Comparison of ENCODE assay signal across 9 cellular contexts in genomic region chr3:15634671-15635661, GRCh38. TPM values are rescaled to one million over a fixed set of nuclear protein-coding genes. Genes with fewer than 3 reads are reported as not detected.
DNase-seq lines count a peak whose midpoint lies in the region; ATAC-seq and TF ChIP-seq lines count a peak whose summit lies in the region.
"Had no signal": no experiment of that assay in that cellular context is flagged by ENCODE, and none has a peak within 500 bp of the region (broad histone marks: within the 10 kb centered on the region; RNA-seq: fewer than 3 reads in every experiment).

No MANE protein-coding gene starts in this region.

- H3K9me3 ChIP-seq in adipocyte (ENCODE audit: control insufficient read depth, low read length) (no peaks in the 10 kb centered on the region), right atrium auricular region (no peaks in the 10 kb centered on the region), neuronal stem cell (replicated peaks in 1 of 2; ENCODE audit: control insufficient read depth in 2 of 2, insufficient read depth in 1 of 2, low read depth in 1 of 2, low read length in 2 of 2) (no peaks in the 10 kb centered on the region), OCI-LY7 (ENCODE audit: low read length) (no peaks in the 10 kb centered on the region), right lobe of liver (no peaks in the 10 kb centered on the region)
- H3K9me3 ChIP-seq: neutrophil had no signal

- CTCF ChIA-PET in OCI-LY7 (lab: Charles Lee; ENCODE audit: unreplicated experiment), result no interaction called here

- H3K4me3 ChIP-seq in adipocyte (ENCODE audit: low read length), result peak overlapping the region; percentile 60
- H3K4me3 ChIP-seq in right atrium auricular region, result no peak overlapping the region
- H3K4me3 ChIP-seq in skin epidermis, result no peak overlapping the region
- H3K4me3 ChIP-seq in neuronal stem cell (ENCODE audit: low read length in 2 of 2), result no peak overlapping the region
- H3K4me3 ChIP-seq in OCI-LY7 (ENCODE audit: low read depth, low read length, poor library complexity, severe bottlenecking), result no peak overlapping the region
- no peak overlapping the region for H3K4me3 ChIP-seq in right lobe of liver

- H3K14ac ChIP-seq in neuronal stem cell (ENCODE audit: low read length), result no peak overlapping the region

- H3K9ac ChIP-seq in adipocyte (ENCODE audit: low read length) (peak overlapping the region; percentile 80), neuronal stem cell (ENCODE audit: low read depth, low read length, poor library complexity) (no peak overlapping the region)

- no peak overlapping the region for H3K18ac ChIP-seq in neuronal stem cell (ENCODE audit: low read length)

- H3K23ac ChIP-seq in neuronal stem cell (ENCODE audit: low read depth, low read length, poor library complexity), result no peak overlapping the region

- TF ChIP-seq POLR2A in right lobe of liver (IDR thresholded peaks at IDR 0.05), result no peak

- H3K79me2 ChIP-seq in OCI-LY7 (ENCODE audit: insufficient read depth, low read depth, low read length), result no peaks in the 10 kb centered on the region

- no peaks in the 10 kb centered on the region for H4K20me1 ChIP-seq in OCI-LY7 (ENCODE audit: insufficient read depth, low read length)

- H3K27ac ChIP-seq in right atrium auricular region (peak overlapping the region; percentile 18 to 32), skin epidermis (peak overlapping the region in 20 of 21 experiments; percentile 51 to 91 (median 74)), neuronal stem cell (replicated peaks; ENCODE audit: low read length) (no peak overlapping the region), OCI-LY7 (ENCODE audit: low read depth, low read length, poor library complexity, severe bottlenecking) (no peak overlapping the region), right lobe of liver (peak overlapping the region in 1 of 3 donors; percentile 13)

- H3K4me2 ChIP-seq in neuronal stem cell (ENCODE audit: insufficient read depth, low read length, poor library complexity, severe bottlenecking) (no peak overlapping the region), OCI-LY7 (ENCODE audit: low read length) (no peak overlapping the region)

- intact Hi-C loops in OCI-LY7 (cut with micrococcal nuclease; ENCODE audit: unreplicated experiment) (loop anchor here (5.0 to 10.0 kb wide), 3 partner anchors 320 to 612 kb away; no protein-coding TSS in a partner anchor), right lobe of liver (cut with DNase I) (loop anchor here in 1 of 2 donors (10.0 kb wide), 1 partner anchor 610 kb away; no protein-coding TSS in a partner anchor)

- H4K91ac ChIP-seq in neuronal stem cell (ENCODE audit: low read depth, low read length, poor library complexity), result no peak overlapping the region

- ATAC-seq in right lobe of liver, result no peak

- peaks cover 53% of the 10 kb centered on the region for H3K4me1 ChIP-seq in adipocyte (ENCODE audit: control insufficient read depth, insufficient read depth, low read length)
- H3K4me1 ChIP-seq in right atrium auricular region, result peaks cover 0 to 45% of the 10 kb centered on the region in 2 donors
- peaks cover 2 to 17% of the 10 kb centered on the region in 2 donors for H3K4me1 ChIP-seq in neuronal stem cell (ENCODE audit: control insufficient read depth in 2 of 2, insufficient read depth in 1 of 2, low read depth in 1 of 2, low read length in 2 of 2)
- peaks cover 7% of the 10 kb centered on the region for H3K4me1 ChIP-seq in OCI-LY7 (ENCODE audit: insufficient read depth, low read length, poor library complexity, severe bottlenecking)
- peaks cover 0 to 20% (median 7%) of the 10 kb centered on the region in 4 donors for H3K4me1 ChIP-seq in right lobe of liver

- H3K27me3 ChIP-seq in adipocyte (replicated peaks; ENCODE audit: control insufficient read depth, insufficient read depth, low read length) (no peaks in the 10 kb centered on the region), right atrium auricular region (no peaks in the 10 kb centered on the region), neuronal stem cell (ENCODE audit: control insufficient read depth in 3 of 3, insufficient read depth in 3 of 3, low read depth in 1 of 3, low read length in 3 of 3) (no peaks in the 10 kb centered on the region), right lobe of liver (no peaks in the 10 kb centered on the region)
- H3K27me3 ChIP-seq: neutrophil had no signal

- H2BK5ac ChIP-seq in neuronal stem cell (ENCODE audit: low read length), result no peak overlapping the region

- H2BK15ac ChIP-seq in neuronal stem cell (ENCODE audit: low read length), result no peak overlapping the region

- no peak overlapping the region for H2BK120ac ChIP-seq in neuronal stem cell (ENCODE audit: low read depth, low read length)

- H2BK12ac ChIP-seq in neuronal stem cell (ENCODE audit: low read length), result no peak overlapping the region

- DNase-seq in EH (ENCODE audit: low read depth), result peak; percentile 95
- DNase-seq in adipocyte (ENCODE audit: low read depth), result no peak
- no peak for DNase-seq in right atrium auricular region (ENCODE audit: low spot score)
- no peak for DNase-seq in NCI-H2171 (lab: John Stamatoyannopoulos, UW)
- DNase-seq in neuronal stem cell (ENCODE audit: low spot score), result no peak
- DNase-seq in OCI-LY7 (ENCODE audit: low spot score), result no peak
- no peak for DNase-seq in right lobe of liver

- no peaks in the 10 kb centered on the region for H3K79me1 ChIP-seq in neuronal stem cell (ENCODE audit: low read depth, low read length)

- peaks cover 2% of the 10 kb centered on the region for H3K36me3 ChIP-seq in adipocyte (ENCODE audit: control insufficient read depth, insufficient read depth, low read length, severe bottlenecking)
- no peaks in the 10 kb centered on the region for H3K36me3 ChIP-seq in right atrium auricular region
- no peaks in the 10 kb centered on the region for H3K36me3 ChIP-seq in neuronal stem cell (replicated peaks in 1 of 2; ENCODE audit: control insufficient read depth in 2 of 2, insufficient read depth in 2 of 2, low read length in 2 of 2)
- no peaks in the 10 kb centered on the region for H3K36me3 ChIP-seq in OCI-LY7 (ENCODE audit: insufficient read depth, low read length)
- no peaks in the 10 kb centered on the region for H3K36me3 ChIP-seq in right lobe of liver

- H4K8ac ChIP-seq in neuronal stem cell (ENCODE audit: low read depth, low read length), result no peak overlapping the region

- no peak overlapping the region for H3K4ac ChIP-seq in neuronal stem cell (ENCODE audit: low read length)

- WGBS in neuronal stem cell (ENCODE audit: extremely low coverage in 2 of 2, insufficient read length in 2 of 2, insufficient replicate concordance in 1 of 2), 2 donors, result no CpG with 5 or more reads among the region's 15 CpGs
- WGBS in right lobe of liver (ENCODE audit: insufficient coverage, low coverage, low lambda C conversion rate, missing lambda C conversion rate), result 65% methylated on average over 8 of the region's 15 CpGs

- TF ChIP-seq CTCF in right atrium auricular region (IDR thresholded peaks at IDR 0.05), result no peak
- no peak for TF ChIP-seq CTCF in OCI-LY7 (conservative IDR thresholded peaks at IDR 0.05; ENCODE audit: low read length)
- no peak for TF ChIP-seq CTCF in right lobe of liver (IDR thresholded peaks at IDR 0.05)

- BruUV-seq in OCI-LY7 (replicated peaks; lab: Mats Ljungman, UMichigan), result no TSS peak

- H2AFZ ChIP-seq in neuronal stem cell (ENCODE audit: low read length), result no peak overlapping the region
- no peak overlapping the region for H2AFZ ChIP-seq in OCI-LY7 (ENCODE audit: low read length)

- H2AK5ac ChIP-seq in neuronal stem cell (ENCODE audit: low read depth, low read length), result no peak overlapping the region

- POLR2A ChIA-PET in OCI-LY7 (lab: Charles Lee), result interaction anchor here (0.6 to 0.8 kb wide), 2 partner anchors 95 to 180 kb away, joined by 3 to 7 read pairs; no protein-coding TSS in a partner anchor

- H3K9me2 ChIP-seq in OCI-LY7 (ENCODE audit: insufficient read depth, low read length), result no peaks in the 10 kb centered on the region

RNA-seq across cellular contexts. Expression of gene BTD, which starts 33.4 kb away (rescaled TPM):
- total RNA-seq in right atrium auricular region (10 to 100 TPM; 10.3 to 16.2 TPM), OCI-LY7 (2022) (4.2 and 4.8 TPM in 2 replicates), right lobe of liver (10 to 100 TPM; 47.5 to 70.3 (median 54.5) TPM)
- polyA plus RNA-seq in neuronal stem cell (2013, experiment 1 of 2), result 9.8 TPM
- 9.6 TPM for polyA plus RNA-seq in neuronal stem cell (2013, experiment 2 of 2)
- total RNA-seq in OCI-LY7 (2014; rRNA removed; shearing (Covaris generic)), result 4.7 and 6.0 TPM in 2 replicates

RNA-seq across cellular contexts. Expression of gene HACL1, which starts 33.6 kb away (rescaled TPM):
- total RNA-seq in right atrium auricular region (10 to 100 TPM; 12.3 to 13.2 TPM), OCI-LY7 (2022) (22.0 and 29.1 TPM in 2 replicates), right lobe of liver (10 to 100 TPM; 28.9 to 37.4 (median 32.9) TPM)
- 15.2 TPM for polyA plus RNA-seq in neuronal stem cell (2013, experiment 1 of 2)
- polyA plus RNA-seq in neuronal stem cell (2013, experiment 2 of 2), result 15.7 TPM
- total RNA-seq in OCI-LY7 (2014; rRNA removed; shearing (Covaris generic)), result 13.9 and 25.5 TPM in 2 replicates

Comparison
In these comparisons a context has a peak if more than half of its experiments do, and no peak if none do; other contexts are left out.
1. H3K27ac ChIP-seq: peak in right atrium auricular region (2 of 2) and skin epidermis (20 of 21); none in neuronal stem cell (single experiment) and OCI-LY7 (single experiment).